1 cellular context compared by ENCODE assay signal in the genomic region with DNA sequence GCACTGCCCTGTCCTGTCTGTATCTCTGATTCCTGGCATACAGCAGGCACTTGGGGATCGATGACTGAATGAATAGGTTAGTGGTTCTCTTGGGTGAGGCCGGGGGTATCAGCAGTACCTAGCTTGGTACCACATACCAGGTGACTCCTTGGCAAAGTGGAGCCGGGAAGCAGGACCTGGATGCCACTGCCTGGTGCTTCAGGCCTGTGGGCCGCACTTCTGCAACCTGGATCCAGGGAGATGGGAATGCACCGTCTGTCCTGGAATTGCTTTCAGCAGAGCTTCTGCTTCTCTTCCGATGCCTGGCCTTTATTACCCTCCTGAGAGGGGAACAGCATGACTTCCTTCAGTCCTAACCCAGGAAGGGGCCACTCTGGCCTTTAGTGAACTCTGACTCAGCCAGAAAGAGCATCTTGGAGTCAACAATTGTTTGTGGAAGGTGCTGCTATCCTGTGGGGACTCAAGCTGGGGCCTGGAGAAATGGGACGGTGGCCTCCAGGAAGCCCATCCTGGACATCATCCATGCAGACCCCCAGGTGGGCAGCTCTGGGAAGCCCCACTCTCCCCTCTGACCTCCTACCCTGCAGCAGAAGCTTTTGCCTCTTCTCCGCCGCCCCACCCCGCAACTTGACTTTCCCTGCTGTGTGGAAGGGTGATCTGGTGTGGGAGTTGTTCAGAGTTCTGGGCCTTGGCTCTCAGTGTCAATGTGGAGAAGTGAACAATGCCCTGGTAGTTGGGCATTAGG.
A peak's percentile ranks its signal among the peaks of the same experiment; 100 is the strongest.
TF ChIP-seq lines count a peak whose summit lies in the region.

No MANE protein-coding gene starts in this region.

TF ChIP-seq in HEK293, 187 proteins besides CTCF, POLR2A, EP300 and RAD21:
- TF ChIP-seq TSHZ1 (tag by site-specific recombination; IDR thresholded peaks at IDR 0.05; ENCODE audit: borderline replicate concordance) (no peak), ZNF549 (tag by site-specific recombination; IDR thresholded peaks at IDR 0.05) (no peak), ZIC2 (tag by site-specific recombination; IDR thresholded peaks at IDR 0.05) (peak; percentile 35; the same call in 1 of the 2 replicates), ZNF121 (tag by site-specific recombination; IDR thresholded peaks at IDR 0.05) (0 out of 2 replicates have a peak, but pooled peaks have one; percentile 56), ZNF501 (tag by site-specific recombination; IDR thresholded peaks at IDR 0.05) (no peak), PATZ1 (tag by site-specific recombination; IDR thresholded peaks at IDR 0.05) (no peak), ZNF174 (tag by site-specific recombination; IDR thresholded peaks at IDR 0.05) (no peak), ZBTB44 (tag by site-specific recombination; IDR thresholded peaks at IDR 0.05) (no peak), ZNF558 (tag by site-specific recombination; IDR thresholded peaks at IDR 0.05) (no peak), ZNF391 (tag by site-specific recombination; IDR thresholded peaks at IDR 0.05; ENCODE audit: borderline replicate concordance, low read depth) (no peak), SP3 (tag by site-specific recombination; IDR thresholded peaks at IDR 0.05) (no peak), ZNF629 (tag by site-specific recombination; IDR thresholded peaks at IDR 0.05) (no peak), ZNF76 (tag by site-specific recombination; IDR thresholded peaks at IDR 0.05; ENCODE audit: borderline replicate concordance, low read depth) (no peak)
- TF ChIP-seq, protein P1, sequence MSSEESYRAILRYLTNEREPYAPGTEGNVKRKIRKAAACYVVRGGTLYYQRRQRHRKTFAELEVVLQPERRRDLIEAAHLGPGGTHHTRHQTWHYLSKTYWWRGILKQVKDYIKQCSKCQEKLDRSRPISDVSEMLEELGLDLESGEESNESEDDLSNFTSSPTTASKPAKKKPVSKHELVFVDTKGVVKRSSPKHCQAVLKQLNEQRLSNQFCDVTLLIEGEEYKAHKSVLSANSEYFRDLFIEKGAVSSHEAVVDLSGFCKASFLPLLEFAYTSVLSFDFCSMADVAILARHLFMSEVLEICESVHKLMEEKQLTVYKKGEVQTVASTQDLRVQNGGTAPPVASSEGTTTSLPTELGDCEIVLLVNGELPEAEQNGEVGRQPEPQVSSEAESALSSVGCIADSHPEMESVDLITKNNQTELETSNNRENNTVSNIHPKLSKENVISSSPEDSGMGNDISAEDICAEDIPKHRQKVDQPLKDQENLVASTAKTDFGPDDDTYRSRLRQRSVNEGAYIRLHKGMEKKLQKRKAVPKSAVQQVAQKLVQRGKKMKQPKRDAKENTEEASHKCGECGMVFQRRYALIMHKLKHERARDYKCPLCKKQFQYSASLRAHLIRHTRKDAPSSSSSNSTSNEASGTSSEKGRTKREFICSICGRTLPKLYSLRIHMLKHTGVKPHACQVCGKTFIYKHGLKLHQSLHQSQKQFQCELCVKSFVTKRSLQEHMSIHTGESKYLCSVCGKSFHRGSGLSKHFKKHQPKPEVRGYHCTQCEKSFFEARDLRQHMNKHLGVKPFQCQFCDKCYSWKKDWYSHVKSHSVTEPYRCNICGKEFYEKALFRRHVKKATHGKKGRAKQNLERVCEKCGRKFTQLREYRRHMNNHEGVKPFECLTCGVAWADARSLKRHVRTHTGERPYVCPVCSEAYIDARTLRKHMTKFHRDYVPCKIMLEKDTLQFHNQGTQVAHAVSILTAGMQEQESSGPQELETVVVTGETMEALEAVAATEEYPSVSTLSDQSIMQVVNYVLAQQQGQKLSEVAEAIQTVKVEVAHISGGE (tag by site-specific recombination; conservative IDR thresholded peaks at IDR 0.05; ENCODE audit: low read depth) = no peak
- TF ChIP-seq, protein P2, sequence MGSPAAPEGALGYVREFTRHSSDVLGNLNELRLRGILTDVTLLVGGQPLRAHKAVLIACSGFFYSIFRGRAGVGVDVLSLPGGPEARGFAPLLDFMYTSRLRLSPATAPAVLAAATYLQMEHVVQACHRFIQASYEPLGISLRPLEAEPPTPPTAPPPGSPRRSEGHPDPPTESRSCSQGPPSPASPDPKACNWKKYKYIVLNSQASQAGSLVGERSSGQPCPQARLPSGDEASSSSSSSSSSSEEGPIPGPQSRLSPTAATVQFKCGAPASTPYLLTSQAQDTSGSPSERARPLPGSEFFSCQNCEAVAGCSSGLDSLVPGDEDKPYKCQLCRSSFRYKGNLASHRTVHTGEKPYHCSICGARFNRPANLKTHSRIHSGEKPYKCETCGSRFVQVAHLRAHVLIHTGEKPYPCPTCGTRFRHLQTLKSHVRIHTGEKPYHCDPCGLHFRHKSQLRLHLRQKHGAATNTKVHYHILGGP (tag by site-specific recombination; IDR thresholded peaks at IDR 0.05) = no peak
